Comparison of ENCODE assay signal across 8 cellular contexts in genomic region chr2:96870631-96871255, GRCh38. TPM values are rescaled to one million over a fixed set of nuclear protein-coding genes. Genes with fewer than 3 reads are reported as not detected.
DNase-seq lines count a peak whose midpoint lies in the region; ATAC-seq, FAIRE-seq and TF ChIP-seq lines count a peak whose summit lies in the region.

No MANE protein-coding gene starts in this region.

- in situ Hi-C loops in HAP-1 (cut with MboI; ENCODE audit: low sequenced_read_pairs): loop anchor here (25.0 kb wide), 1 partner anchor 242 kb away; the partner anchor contains the start of gene ANKRD36

- no peak for TF ChIP-seq CTCF in kidney (IDR thresholded peaks at IDR 0.05; ENCODE audit: borderline replicate concordance, extremely low read depth, insufficient read depth)

- no peak for ATAC-seq in HG03378 (IDR thresholded peaks at IDR 0.05; ENCODE audit: unreplicated experiment)

- no peaks in the 10 kb centered on the region for H3K27me3 ChIP-seq in HAP-1 (ENCODE audit: low read depth)

- H3K4me3 ChIP-seq in HAP-1: peak overlapping the region; percentile 94
- peak overlapping the region; percentile 41 to 67 for H3K4me3 ChIP-seq in kidney (ENCODE audit: low read length in 2 of 2)

- H3K4me1 ChIP-seq in HAP-1: peaks cover 10% of the 10 kb centered on the region
- peaks cover 8 to 16% of the 10 kb centered on the region in 2 donors for H3K4me1 ChIP-seq in kidney (ENCODE audit: control insufficient read depth in 1 of 2, insufficient read depth in 1 of 2, low read depth in 1 of 2, low read length in 2 of 2)

- peak; percentile 54 to 63 for DNase-seq in HAP-1 (ENCODE audit: low spot score in 2 of 2)
- peak; percentile 86 for DNase-seq in SW480 (ENCODE audit: low spot score)
- DNase-seq in astrocyte of the hippocampus (ENCODE audit: low read depth, low spot score): peak; percentile 54
- DNase-seq in kidney: peak; percentile 84
- DNase-seq in stimulated activated CD4-positive, alpha-beta T cell treated with anti-CD3 and anti-CD28 coated beads, Interleukin-4, amount 100 ng/mL, for 1 hour: peak; percentile 46
- no peak for DNase-seq in Kasumi-1 (lab: John Stamatoyannopoulos, UW)
- no peak for DNase-seq in HK-2 (ENCODE audit: unreplicated experiment)

- peak overlapping the region; percentile 5 to 89 for H3K27ac ChIP-seq in kidney (ENCODE audit: low read depth in 2 of 2, low read length in 2 of 2)

- H3K9ac ChIP-seq in kidney (ENCODE audit: low read length in 2 of 2): peak overlapping the region in 1 of 2 donors; percentile 90

- H3K36me3 ChIP-seq in HAP-1 (replicated peaks) (peaks cover 17% of the 10 kb centered on the region), kidney (ENCODE audit: control insufficient read depth in 1 of 2, insufficient read depth in 2 of 2, low read length in 2 of 2) (peaks cover 0 to 4% of the 10 kb centered on the region in 2 donors)

- intact Hi-C loops in kidney (cut with DNase I): no loop called here

- FAIRE-seq in kidney (lab: Jason Lieb, UNC): no peak

- no peaks in the 10 kb centered on the region for H3K9me3 ChIP-seq in HAP-1
- H3K9me3 ChIP-seq in kidney (ENCODE audit: control insufficient read depth in 1 of 2, low read length in 2 of 2): no peaks in the 10 kb centered on the region

RNA-seq across cellular contexts. Expression of gene SEMA4C, which starts 0.9 kb away (rescaled TPM):
- 44.6 TPM for total RNA-seq in kidney
- 11.1 TPM for polyA plus RNA-seq in kidney (ENCODE audit: insufficient read depth, low read depth, low replicate concordance)

RNA-seq across cellular contexts. Expression of gene ANKRD39, which starts 12.9 kb away (rescaled TPM):
- 10.8 TPM for total RNA-seq in kidney
- 19.2 TPM for polyA plus RNA-seq in kidney (ENCODE audit: insufficient read depth, low read depth, low replicate concordance)

RNA-seq across cellular contexts. Expression of gene ANKRD23, which starts 26.9 kb away (rescaled TPM):
- total RNA-seq in kidney: 4.0 TPM
- polyA plus RNA-seq in kidney (ENCODE audit: insufficient read depth, low read depth, low replicate concordance): 1.6 TPM

RNA-seq across cellular contexts. Expression of gene CNNM3, which starts 54.7 kb away (rescaled TPM):
- 26.1 TPM for total RNA-seq in kidney
- 6.9 TPM for polyA plus RNA-seq in kidney (ENCODE audit: insufficient read depth, low read depth, low replicate concordance)

Comparison
In these comparisons a context has a peak if more than half of its experiments do, and no peak if none do; other contexts are left out.
1. DNase-seq: peak in HAP-1 (2 of 2), SW480 (single experiment), astrocyte of the hippocampus (single experiment), kidney (single experiment) and stimulated activated CD4-positive, alpha-beta T cell treated with anti-CD3 and anti-CD28 coated beads, Interleukin-4, amount 100 ng/mL, for 1 hour (single experiment); none in Kasumi-1 (0 of 2) and HK-2 (single experiment).